1 cellular context compared by ENCODE assay signal in genomic region chr9:89342948-89343347, GRCh38.
TF ChIP-seq lines count a peak whose summit lies in the region.

No MANE protein-coding gene starts in this region.

TF ChIP-seq in IMR-90, 13 proteins besides CTCF, POLR2A, EP300 and RAD21:
- no peak for TF ChIP-seq ELK1 (IDR thresholded peaks at IDR 0.05; ENCODE audit: borderline replicate concordance, low read depth, low read length)
- TF ChIP-seq CHD1 (IDR thresholded peaks at IDR 0.05; ENCODE audit: low read depth, low read length) = no peak
- TF ChIP-seq, protein P1, sequence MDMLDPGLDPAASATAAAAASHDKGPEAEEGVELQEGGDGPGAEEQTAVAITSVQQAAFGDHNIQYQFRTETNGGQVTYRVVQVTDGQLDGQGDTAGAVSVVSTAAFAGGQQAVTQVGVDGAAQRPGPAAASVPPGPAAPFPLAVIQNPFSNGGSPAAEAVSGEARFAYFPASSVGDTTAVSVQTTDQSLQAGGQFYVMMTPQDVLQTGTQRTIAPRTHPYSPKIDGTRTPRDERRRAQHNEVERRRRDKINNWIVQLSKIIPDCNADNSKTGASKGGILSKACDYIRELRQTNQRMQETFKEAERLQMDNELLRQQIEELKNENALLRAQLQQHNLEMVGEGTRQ (IDR thresholded peaks at IDR 0.05; ENCODE audit: low read depth, low read length) = no peak
- no peak for TF ChIP-seq MXI1 (IDR thresholded peaks at IDR 0.05; ENCODE audit: borderline replicate concordance, low read depth, low read length)
- TF ChIP-seq NFE2L2 (IDR thresholded peaks at IDR 0.05; ENCODE audit: low read depth, low read length) = no peak
- TF ChIP-seq BHLHE40 (IDR thresholded peaks at IDR 0.05; ENCODE audit: low read depth, low read length) = no peak
- no peak for TF ChIP-seq RFX5 (IDR thresholded peaks at IDR 0.05; ENCODE audit: low read depth, low read length)
